In genomic region chr2:232506713-232507112, GRCh38 we compare ENCODE assay signal across 19 cellular contexts. TPM values are rescaled to one million over a fixed set of nuclear protein-coding genes. Genes with fewer than 3 reads are reported as not detected.
DNase-seq lines count a peak whose midpoint lies in the region; ATAC-seq, FAIRE-seq and TF ChIP-seq lines count a peak whose summit lies in the region.
"Had no signal": no experiment of that assay in that cellular context is flagged by ENCODE, and none has a peak within 500 bp of the region (broad histone marks: within the 10 kb centered on the region; RNA-seq: fewer than 3 reads in every experiment).

No MANE protein-coding gene starts in this region.

- H3K4me3 Mint-ChIP-seq in neural progenitor cell, result no peak overlapping the region
- H3K4me3 Mint-ChIP-seq: CD4-positive, CD25-positive, alpha-beta regulatory T cell had no signal

- H3K27me3 Mint-ChIP-seq in neural progenitor cell (ENCODE audit: insufficient read depth, low read depth), result peaks cover 38% of the 10 kb centered on the region

- no peak for TF ChIP-seq RAD21 in A549 (conservative IDR thresholded peaks at IDR 0.05 in 1 of 2, IDR thresholded peaks at IDR 0.05 in 1 of 2)

- no peaks in the 10 kb centered on the region for H3K9me3 Mint-ChIP-seq in neural progenitor cell
- H3K9me3 Mint-ChIP-seq: CD4-positive, CD25-positive, alpha-beta regulatory T cell had no signal

- CTCF ChIA-PET in A549 (lab: Yijun Ruan, JAX), result interaction anchor here (2.2 to 7.9 kb wide), 2 partner anchors 12 to 15 kb away, joined by 6 to 77 read pairs; partner anchors contain the start of gene PRSS56

- intact Hi-C loops in sciatic nerve (cut with DNase I), result no loop called here

- H3K27ac ChIP-seq in A549 (no peak overlapping the region), RWPE2 (ENCODE audit: poor library complexity, severe bottlenecking) (no peak overlapping the region), neural progenitor cell (no peak overlapping the region)
- H3K27ac ChIP-seq: RWPE1 had no signal

- H3K4me1 ChIP-seq in A549, result peaks cover 20% of the 10 kb centered on the region
- no peaks in the 10 kb centered on the region for H3K4me1 ChIP-seq in RWPE2 (ENCODE audit: insufficient read depth, poor library complexity, severe bottlenecking)
- H3K4me1 ChIP-seq in neural progenitor cell, result peaks cover 21% of the 10 kb centered on the region

- no peak overlapping the region for H3K4me3 ChIP-seq in A549
- H3K4me3 ChIP-seq in RWPE2 (ENCODE audit: severe bottlenecking), result no peak overlapping the region
- no peak overlapping the region for H3K4me3 ChIP-seq in neural progenitor cell
- H3K4me3 ChIP-seq: MG63 had no signal

- FAIRE-seq in A549 (lab: Jason Lieb, UNC), result no peak
- FAIRE-seq: H54 had no signal

- no peak for TF ChIP-seq POLR2A in A549 (IDR thresholded peaks at IDR 0.05; ENCODE audit: low read length)

- peaks cover 26% of the 10 kb centered on the region for H4K20me1 ChIP-seq in neural progenitor cell (ENCODE audit: low read depth)

- POLR2A ChIA-PET in A549 (lab: Yijun Ruan, JAX), result no interaction called here

- ATAC-seq in A549 (peak; percentile 46 to 48; a peak in 4 of 6 replicates), RWPE2 (ENCODE audit: low read depth) (peak; percentile 27; the same call in 1 of the 3 replicates), sciatic nerve (no peak)

- no peak overlapping the region for H2AFZ ChIP-seq in neural progenitor cell (replicated peaks)

- H3K9me3 ChIP-seq in A549, result no peaks in the 10 kb centered on the region
- H3K9me3 ChIP-seq in RWPE2 (ENCODE audit: severe bottlenecking), result no peaks in the 10 kb centered on the region
- no peaks in the 10 kb centered on the region for H3K9me3 ChIP-seq in neural progenitor cell (ENCODE audit: low read depth)
- H3K9me3 ChIP-seq: MG63 had no signal

- WGBS in A549 (ENCODE audit: missing lambda C conversion rate), result 76% methylated on average over 2 of the region's 4 CpGs

- peaks cover 15% of the 10 kb centered on the region for H3F3A ChIP-seq in neural progenitor cell (ENCODE audit: low read depth)

- peaks cover 43% of the 10 kb centered on the region for H3K4me1 Mint-ChIP-seq in neural progenitor cell

- H3K27me3 ChIP-seq in RWPE2 (ENCODE audit: insufficient read depth, poor library complexity, severe bottlenecking) (peaks cover 34% of the 10 kb centered on the region), neural progenitor cell (peaks cover 54% of the 10 kb centered on the region)

- no peaks in the 10 kb centered on the region for H3K79me2 ChIP-seq in neural progenitor cell (ENCODE audit: low read depth)

- H3K9ac ChIP-seq in neural progenitor cell, result no peak overlapping the region

- no peak overlapping the region for H3K27ac Mint-ChIP-seq in neural progenitor cell
- H3K27ac Mint-ChIP-seq: CD4-positive, CD25-positive, alpha-beta regulatory T cell had no signal

- TF ChIP-seq EP300 in A549 (IDR thresholded peaks at IDR 0.05), result no peak

- H3K36me3 Mint-ChIP-seq in neural progenitor cell, result no peaks in the 10 kb centered on the region
- H3K36me3 Mint-ChIP-seq: CD4-positive, CD25-positive, alpha-beta regulatory T cell had no signal

- H3K4me2 ChIP-seq in A549, result no peak overlapping the region
- peak overlapping the region; percentile 52 for H3K4me2 ChIP-seq in neural progenitor cell

- no peak for TF ChIP-seq CTCF in A549 (IDR thresholded peaks at IDR 0.05)
- TF ChIP-seq CTCF in RWPE2 (IDR thresholded peaks at IDR 0.05; ENCODE audit: poor library complexity, severe bottlenecking), result no peak
- no peak for TF ChIP-seq CTCF in neural progenitor cell (IDR thresholded peaks at IDR 0.05)

- DNase-seq in A549 (ENCODE audit: low read depth in 1 of 2, low spot score in 1 of 2) (no peak), RWPE2 (ENCODE audit: low spot score) (no peak), neural progenitor cell (ENCODE audit: low spot score) (no peak), sciatic nerve (ENCODE audit: low spot score) (no peak), NCI-H446 treated with DMSO at 0.1 percent for 48 hours (lab: John Stamatoyannopoulos, UW) (no peak)
- DNase-seq: CD4-positive, CD25-positive, alpha-beta regulatory T cell; COR-L47; DMS79; MG63; NCI-H1694 treated with DMSO at 0.1 percent for 48 hours; NCI-H2081 treated with DMSO at 0.1 percent for 48 hours; NCI-H2171 treated with DMSO at 0.1 percent for 48 hours; NCI-H526; SIG-M5 had no signal

- no peaks in the 10 kb centered on the region for H3K36me3 ChIP-seq in RWPE2 (ENCODE audit: low read depth)
- no peaks in the 10 kb centered on the region for H3K36me3 ChIP-seq in neural progenitor cell
- H3K36me3 ChIP-seq: MG63 had no signal

TF ChIP-seq in A549, 52 proteins besides CTCF, POLR2A, EP300 and RAD21:
- TF ChIP-seq ZSCAN20 (CRISPR knock-in tag; IDR thresholded peaks at IDR 0.05), result no peak

RNA-seq across cellular contexts. Expression of gene PRSS56, which starts 13.5 kb away (rescaled TPM):
- polyA plus RNA-seq in A549 (2011; rRNA removed) (not detected in 2 replicates), A549 (2017; fragmentation: RNase III; extraction: RNeasy Plus Mini Kit Qiagen cat#74134 plus additional on column Dnase treatment) (0.07 TPM in 1 of 3 replicates, not detected in the others)
- polyA plus RNA-seq in A549 (2012; cell fraction: cytosol; rRNA removed), result 0.03 and 0.14 TPM in 2 replicates
- polyA plus RNA-seq in A549 (2012; cell fraction: nucleus; rRNA removed), result 0.12 and 0.28 TPM in 2 replicates
- polyA minus RNA-seq in A549 (2011; rRNA and poly(A)+ RNA removed), result not detected in 2 replicates
- total RNA-seq in neural progenitor cell (ENCODE audit: low replicate concordance) (not detected in 2 replicates), sciatic nerve (not detected)
- total RNA-seq: A673; CD4-positive, CD25-positive, alpha-beta regulatory T cell had no signal
- polyA plus RNA-seq: BJ; CD4-positive, CD25-positive, alpha-beta regulatory T cell had no signal

RNA-seq across cellular contexts. Expression of gene ECEL1, which starts 19.1 kb away (rescaled TPM):
- polyA plus RNA-seq in A549 (2011; rRNA removed), result 0.18 and 0.29 TPM in 2 replicates
- 0.12 and 0.34 TPM in 2 replicates for polyA plus RNA-seq in A549 (2012; cell fraction: cytosol; rRNA removed)
- 0.65 TPM in 2 replicates for polyA plus RNA-seq in A549 (2012; cell fraction: nucleus; rRNA removed)
- polyA plus RNA-seq in A549 (2017; fragmentation: RNase III; extraction: RNeasy Plus Mini Kit Qiagen cat#74134 plus additional on column Dnase treatment), result 0.10 to 0.13 TPM (median 0.12 TPM) in 3 replicates
- polyA minus RNA-seq in A549 (2011; rRNA and poly(A)+ RNA removed), result 0.34 and 0.58 TPM in 2 replicates
- total RNA-seq in neural progenitor cell (ENCODE audit: low replicate concordance), result 0.84 and 3.8 TPM in 2 replicates
- 0.18 TPM for total RNA-seq in sciatic nerve
- total RNA-seq: CD4-positive, CD25-positive, alpha-beta regulatory T cell; LHCN-M2 had no signal
- polyA plus RNA-seq: BJ; CD4-positive, CD25-positive, alpha-beta regulatory T cell had no signal

RNA-seq across cellular contexts. Expression of gene CHRND, which starts 19.2 kb away (rescaled TPM):
- polyA plus RNA-seq in A549 (2011; rRNA removed) (not detected in 2 replicates), A549 (2017; fragmentation: RNase III; extraction: RNeasy Plus Mini Kit Qiagen cat#74134 plus additional on column Dnase treatment) (not detected in 3 replicates)
- not detected in 2 replicates for polyA plus RNA-seq in A549 (2012; cell fraction: cytosol; rRNA removed)
- polyA plus RNA-seq in A549 (2012; cell fraction: nucleus; rRNA removed), result not detected in 2 replicates
- polyA minus RNA-seq in A549 (2011; rRNA and poly(A)+ RNA removed), result not detected in 2 replicates
- total RNA-seq in neural progenitor cell (ENCODE audit: low replicate concordance) (0.19 TPM in 1 of 2 replicates, not detected in the other), sciatic nerve (not detected)
- total RNA-seq: A673; CD4-positive, CD25-positive, alpha-beta regulatory T cell had no signal
- polyA plus RNA-seq: BJ; CD4-positive, CD25-positive, alpha-beta regulatory T cell had no signal

RNA-seq across cellular contexts. Expression of gene CHRNG, which starts 32.8 kb away (rescaled TPM):
- polyA plus RNA-seq in A549 (2011; rRNA removed), result not detected in 2 replicates
- polyA plus RNA-seq in A549 (2012; cell fraction: cytosol; rRNA removed), result not detected in 2 replicates
- not detected in 2 replicates for polyA plus RNA-seq in A549 (2012; cell fraction: nucleus; rRNA removed)
- polyA plus RNA-seq in A549 (2017; fragmentation: RNase III; extraction: RNeasy Plus Mini Kit Qiagen cat#74134 plus additional on column Dnase treatment), result not detected in 3 replicates
- not detected in 2 replicates for polyA minus RNA-seq in A549 (2011; rRNA and poly(A)+ RNA removed)
- not detected in 2 replicates for total RNA-seq in neural progenitor cell (ENCODE audit: low replicate concordance)
- not detected for total RNA-seq in sciatic nerve
- total RNA-seq: A673; CD4-positive, CD25-positive, alpha-beta regulatory T cell had no signal
- polyA plus RNA-seq: BJ had no signal

RNA-seq across cellular contexts. Expression of gene TIGD1, which starts 43.6 kb away (rescaled TPM):
- 7.4 and 10.5 TPM in 2 replicates for polyA plus RNA-seq in A549 (2011; rRNA removed)
- polyA plus RNA-seq in A549 (2012; cell fraction: cytosol; rRNA removed), result 3.4 and 3.9 TPM in 2 replicates
- 4.3 and 5.8 TPM in 2 replicates for polyA plus RNA-seq in A549 (2012; cell fraction: nucleus; rRNA removed)
- polyA plus RNA-seq in A549 (2017; fragmentation: RNase III; extraction: RNeasy Plus Mini Kit Qiagen cat#74134 plus additional on column Dnase treatment), result 5.7 to 5.9 TPM (median 5.7 TPM) in 3 replicates
- polyA minus RNA-seq in A549 (2011; rRNA and poly(A)+ RNA removed), result 6.8 and 7.0 TPM in 2 replicates
- 12.2 and 14.6 TPM in 2 replicates for total RNA-seq in neural progenitor cell (ENCODE audit: low replicate concordance)
- 4.5 TPM for total RNA-seq in sciatic nerve
